Comparison of ENCODE assay signal across 8 cellular contexts in the genomic region with DNA sequence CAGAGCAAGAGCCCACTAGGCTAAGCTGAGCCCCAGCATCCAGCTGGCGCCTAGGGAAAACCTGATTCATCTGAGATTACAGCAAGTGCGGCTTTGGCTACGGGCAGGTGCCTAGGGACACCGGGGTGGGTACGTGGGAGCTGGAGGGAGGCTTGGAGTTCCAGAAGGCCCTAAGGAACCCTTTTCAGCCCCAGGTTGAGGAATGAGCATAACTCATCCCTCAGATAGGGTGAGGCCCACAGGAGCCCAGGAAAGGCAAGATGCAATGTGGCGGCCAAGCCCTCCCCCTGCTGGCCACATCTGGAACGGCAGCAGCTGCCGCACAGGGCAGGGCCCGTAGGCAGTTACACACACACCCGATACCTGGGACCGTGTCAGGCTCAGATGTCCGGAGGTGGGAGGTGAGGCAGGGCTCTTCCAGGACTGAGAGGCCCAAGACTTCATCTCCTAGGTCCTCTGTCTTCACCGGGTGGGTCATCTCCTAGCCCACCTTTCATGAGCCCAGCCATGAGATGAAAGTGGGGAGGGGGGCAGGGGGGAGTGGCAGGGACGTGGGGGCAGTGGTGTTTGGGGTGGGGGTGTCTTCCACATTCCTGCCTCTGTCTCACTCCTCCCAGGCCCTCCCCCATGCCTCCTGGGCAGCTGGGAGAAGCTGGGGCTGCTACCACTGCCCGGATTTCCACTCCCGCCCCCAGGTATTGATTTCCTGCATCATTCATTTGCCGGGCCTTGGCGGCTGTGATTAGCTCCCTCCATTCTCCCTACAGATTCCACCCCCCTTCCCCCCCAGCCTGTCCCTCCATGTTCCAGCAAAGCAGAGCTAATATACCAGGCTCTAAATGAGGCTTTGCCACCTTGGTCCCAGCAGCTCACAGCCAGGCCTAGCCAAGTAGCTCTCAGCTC. TPM values are rescaled to one million over a fixed set of nuclear protein-coding genes. Genes with fewer than 3 reads are reported as not detected.
DNase-seq lines count a peak whose midpoint lies in the region; ATAC-seq and TF ChIP-seq lines count a peak whose summit lies in the region.

No MANE protein-coding gene starts in this region.

- peak; percentile 66 for ATAC-seq in activated naive CD8-positive, alpha-beta T cell treated with anti-CD3 and anti-CD28 coated beads, Interleukin-2, amount 10 ng/mL, durations not matched to agents 7 days and 5 days (ENCODE audit: low read depth)
- peak; percentile 62 to 87 (median 86) for ATAC-seq in heart left ventricle
- no peak for ATAC-seq in HG02623 (IDR thresholded peaks at IDR 0.05; ENCODE audit: unreplicated experiment)

- intact Hi-C loops in heart left ventricle (cut with DNase I), result loop anchor here (1.0 to 10.0 kb wide), 20 partner anchors 40 to 803 kb away; no protein-coding TSS in a partner anchor

- H3K4me3 Mint-ChIP-seq in activated naive CD8-positive, alpha-beta T cell treated with anti-CD3 and anti-CD28 coated beads, Interleukin-2, amount 10 ng/mL, durations not matched to agents 7 days and 5 days, result no peak overlapping the region

- POLR2A ChIA-PET in activated naive CD8-positive, alpha-beta T cell treated with anti-CD3 and anti-CD28 coated beads, Interleukin-2, amount 10 ng/mL, durations not matched to agents 7 days and 5 days (lab: Charles Lee), result interaction anchor here (0.6 kb wide), 1 partner anchor 342 kb away, joined by 4 read pairs; no protein-coding TSS in a partner anchor

- H3K4me3 ChIP-seq in heart left ventricle, result no peak overlapping the region

- WGBS in heart left ventricle, 4 donors, result 31 to 34% (median 31%) methylated on average over 9 to 18 of the region's 18 CpGs

- H3K27ac ChIP-seq in 22Rv1 (no peak overlapping the region), heart left ventricle (no peak overlapping the region)

- H3K9me3 Mint-ChIP-seq in activated naive CD8-positive, alpha-beta T cell treated with anti-CD3 and anti-CD28 coated beads, Interleukin-2, amount 10 ng/mL, durations not matched to agents 7 days and 5 days, result no peaks in the 10 kb centered on the region

- no peak overlapping the region for H3K27ac Mint-ChIP-seq in activated naive CD8-positive, alpha-beta T cell treated with anti-CD3 and anti-CD28 coated beads, Interleukin-2, amount 10 ng/mL, durations not matched to agents 7 days and 5 days

- H3K36me3 ChIP-seq in heart left ventricle, result no peaks in the 10 kb centered on the region

- in situ Hi-C loops in GM13977 (cut with MboI; ENCODE audit: low pct_unique_long_range_greater_than_20kb, low sequenced_read_pairs, unreplicated experiment), result loop anchor here (10.0 to 25.0 kb wide), 2 partner anchors 207 to 305 kb away; no protein-coding TSS in a partner anchor

- H3K4me1 ChIP-seq in heart left ventricle, result peaks cover 6 to 19% (median 15%) of the 10 kb centered on the region in 12 donors

- no peaks in the 10 kb centered on the region for H3K9me3 ChIP-seq in heart left ventricle

- DNase-seq in GM13977 (ENCODE audit: low spot score) (peak; percentile 87), M059J (ENCODE audit: low read depth) (peak; percentile 74), SW 1271 (lab: John Stamatoyannopoulos, UW) (peak; percentile 23 to 50), heart left ventricle (peak; percentile 62 to 81 (median 68)), retina (peak; percentile 91)
- DNase-seq in activated naive CD8-positive, alpha-beta T cell treated with anti-CD3 and anti-CD28 coated beads, Interleukin-2, amount 10 ng/mL, durations not matched to agents 7 days and 5 days, result peak; percentile 87

- H3K36me3 Mint-ChIP-seq in activated naive CD8-positive, alpha-beta T cell treated with anti-CD3 and anti-CD28 coated beads, Interleukin-2, amount 10 ng/mL, durations not matched to agents 7 days and 5 days, result no peaks in the 10 kb centered on the region

- peaks cover 24% of the 10 kb centered on the region for H3K27me3 Mint-ChIP-seq in activated naive CD8-positive, alpha-beta T cell treated with anti-CD3 and anti-CD28 coated beads, Interleukin-2, amount 10 ng/mL, durations not matched to agents 7 days and 5 days

- TF ChIP-seq CTCF in 22Rv1 (IDR thresholded peaks at IDR 0.05) (peak; percentile 92), GM13977 (IDR thresholded peaks at IDR 0.05; ENCODE audit: extremely low read depth, insufficient read depth, missing control alignments) (peak; percentile 100), heart left ventricle (IDR thresholded peaks at IDR 0.05) (peak; percentile 91 to 98 (median 96))

- H3K4me1 Mint-ChIP-seq in activated naive CD8-positive, alpha-beta T cell treated with anti-CD3 and anti-CD28 coated beads, Interleukin-2, amount 10 ng/mL, durations not matched to agents 7 days and 5 days, result peaks cover 12% of the 10 kb centered on the region

- peaks cover 0 to 48% (median 23%) of the 10 kb centered on the region in 9 donors for H3K27me3 ChIP-seq in heart left ventricle

- TF ChIP-seq POLR2A in heart left ventricle (IDR thresholded peaks at IDR 0.05), result no peak

RNA-seq across cellular contexts. Expression of a gene that starts 5.5 kb away (rescaled TPM):
- total RNA-seq in M059J (2014; rRNA removed; shearing (Covaris generic)), result 11.8 and 20.8 TPM in 2 replicates
- total RNA-seq in activated naive CD8-positive, alpha-beta T cell treated with anti-CD3 and anti-CD28 coated beads, Interleukin-2, amount 10 ng/mL, durations not matched to agents 7 days and 5 days, result 10 to 100 TPM; 16.4 to 23.0 TPM
- total RNA-seq in heart left ventricle, result 1 to 10 TPM; 1.1 to 4.9 (median 2.0) TPM
- polyA plus RNA-seq in heart left ventricle, result 1 to 10 TPM in 1 of 2 donors, under 1 TPM in 1; 0.29 to 1.8 TPM

Comparison
In these comparisons a context has a peak if more than half of its experiments do, and no peak if none do; other contexts are left out.
1. DNase-seq: peak in every context shown above with its lines; median percentile 91 in retina; 87 in GM13977; 87 in activated naive CD8-positive, alpha-beta T cell treated with anti-CD3 and anti-CD28 coated beads, Interleukin-2, amount 10 ng/mL, durations not matched to agents 7 days and 5 days; 74 in M059J; 68 in heart left ventricle; 36 in SW 1271.